8 cellular contexts compared by ENCODE assay signal in genomic region chr12:89245090-89245489, GRCh38.
DNase-seq lines count a peak whose midpoint lies in the region; ATAC-seq, FAIRE-seq and TF ChIP-seq lines count a peak whose summit lies in the region.

No MANE protein-coding gene starts in this region.

- H3K27ac ChIP-seq in parathyroid adenoma (no peak overlapping the region), hepatocyte (no peak overlapping the region)

- ATAC-seq in T-cell (replicated peaks in 1 of 4) (peak; percentile 94 to 97 (median 96)), HG02973 (IDR thresholded peaks at IDR 0.05; ENCODE audit: unreplicated experiment) (no peak)

- H3K4me2 ChIP-seq in parathyroid adenoma (ENCODE audit: low read length) (no peak overlapping the region), hepatocyte (no peak overlapping the region)

- peak overlapping the region; percentile 26 to 48 (median 44) for H3K4me3 Mint-ChIP-seq in T-cell

- no peak overlapping the region for H3K9ac ChIP-seq in parathyroid adenoma

- no peaks in the 10 kb centered on the region for H3K27me3 Mint-ChIP-seq in T-cell

- no peaks in the 10 kb centered on the region for H3K9me3 Mint-ChIP-seq in T-cell

- H3K4me1 ChIP-seq in parathyroid adenoma (peaks cover 24% of the 10 kb centered on the region), hepatocyte (ENCODE audit: insufficient read depth) (no peaks in the 10 kb centered on the region)

- H3K9me3 ChIP-seq in parathyroid adenoma (ENCODE audit: control insufficient read depth, low read length) (no peaks in the 10 kb centered on the region), hepatocyte (ENCODE audit: low read depth) (no peaks in the 10 kb centered on the region)

- TF ChIP-seq CTCF in choroid plexus epithelial cell (conservative IDR thresholded peaks at IDR 0.05; ENCODE audit: low read depth, low read length), result no peak
- TF ChIP-seq CTCF in parathyroid adenoma (IDR thresholded peaks at IDR 0.05), result no peak
- TF ChIP-seq CTCF in hepatocyte (IDR thresholded peaks at IDR 0.05; ENCODE audit: poor library complexity), result no peak

- H3K79me2 ChIP-seq in parathyroid adenoma (no peaks in the 10 kb centered on the region), hepatocyte (no peaks in the 10 kb centered on the region)

- no peak for FAIRE-seq in GM12891 (lab: Jason Lieb, UNC)

- no peaks in the 10 kb centered on the region for H3K9me2 ChIP-seq in hepatocyte (replicated peaks; ENCODE audit: insufficient read depth)

- DNase-seq in H7, result peak; percentile 6
- DNase-seq in T-cell, result peak in 32 of 34 experiments; percentile 11 to 72 (median 48)
- DNase-seq in choroid plexus epithelial cell (ENCODE audit: low read depth), result peak; percentile 60
- no peak for DNase-seq in GM12891 (ENCODE audit: insufficient read length, low spot score)
- DNase-seq in NCI-H1694 treated with DMSO at 0.1 percent for 48 hours (lab: John Stamatoyannopoulos, UW), result no peak
- DNase-seq in hepatocyte (ENCODE audit: low spot score), result no peak

- no peaks in the 10 kb centered on the region for H3K36me3 Mint-ChIP-seq in T-cell

- TF ChIP-seq POLR2A in GM12891 (IDR thresholded peaks at IDR 0.05; ENCODE audit: low read depth, low read length), result no peak

- H3K27me3 ChIP-seq in H7 (ENCODE audit: control insufficient read depth, insufficient read depth, low read length), result peaks cover 29% of the 10 kb centered on the region
- no peaks in the 10 kb centered on the region for H3K27me3 ChIP-seq in parathyroid adenoma (ENCODE audit: control insufficient read depth, insufficient read depth, low read length)
- no peaks in the 10 kb centered on the region for H3K27me3 ChIP-seq in hepatocyte

- POLR2A ChIA-PET in T-cell (lab: Charles Lee), result interaction anchor here (0.6 to 1.8 kb wide), 6 partner anchors 9 to 106 kb away, joined by 3 to 9 read pairs (median 4); no protein-coding TSS in a partner anchor

- WGBS in hepatocyte (ENCODE audit: low lambda C conversion rate, missing lambda C conversion rate), result 60% methylated on average over 5 of the region's 5 CpGs

- H3K4me3 ChIP-seq in H7 (ENCODE audit: insufficient read depth, low read depth, low read length), result no peak overlapping the region
- no peak overlapping the region for H3K4me3 ChIP-seq in choroid plexus epithelial cell (ENCODE audit: low read depth, low read length)
- H3K4me3 ChIP-seq in parathyroid adenoma (ENCODE audit: low read depth, low read length), result no peak overlapping the region
- H3K4me3 ChIP-seq in hepatocyte, result no peak overlapping the region

- H2AFZ ChIP-seq in parathyroid adenoma (peak overlapping the region; percentile 57), hepatocyte (no peak overlapping the region)

- no peaks in the 10 kb centered on the region for H3K36me3 ChIP-seq in H7 (replicated peaks; ENCODE audit: control insufficient read depth, insufficient read depth, low read length)
- no peaks in the 10 kb centered on the region for H3K36me3 ChIP-seq in parathyroid adenoma (ENCODE audit: control insufficient read depth, insufficient read depth, low read length)
- H3K36me3 ChIP-seq in hepatocyte (replicated peaks; ENCODE audit: insufficient read depth, low read depth), result no peaks in the 10 kb centered on the region

- peaks cover 31 to 42% (median 37%) of the 10 kb centered on the region in 3 donors for H3K4me1 Mint-ChIP-seq in T-cell

- H4K20me1 ChIP-seq in hepatocyte (ENCODE audit: insufficient read depth, poor library complexity, severe bottlenecking), result no peaks in the 10 kb centered on the region

- H3K27ac Mint-ChIP-seq in T-cell, result peak overlapping the region; percentile 7 to 35

- CTCF ChIA-PET in T-cell (lab: Charles Lee), result interaction anchor here (0.5 to 2.0 kb wide), 13 partner anchors 11 to 515 kb away, joined by 3 to 15 read pairs (median 3); partner anchors contain the start of gene DUSP6 (in 1 of the 2)

TF ChIP-seq in GM12891, 5 proteins besides CTCF, POLR2A, EP300 and RAD21:
- no peak for TF ChIP-seq SPI1 (IDR thresholded peaks at IDR 0.05; ENCODE audit: low read depth, low read length)
- TF ChIP-seq PAX5 (IDR thresholded peaks at IDR 0.05; ENCODE audit: insufficient read depth, low read length, severe bottlenecking), result no peak
- no peak for TF ChIP-seq POU2F2 (IDR thresholded peaks at IDR 0.05; ENCODE audit: low read depth, low read length)
- TF ChIP-seq POLR2AphosphoS5 (IDR thresholded peaks at IDR 0.05; ENCODE audit: low read depth, low read length), result no peak
- TF ChIP-seq TAF1 (IDR thresholded peaks at IDR 0.05; ENCODE audit: low read depth, low read length), result no peak

Comparison
In these comparisons a context has a peak if more than half of its experiments do, and no peak if none do; other contexts are left out.
1. DNase-seq: peak in H7 (single experiment), T-cell (32 of 34) and choroid plexus epithelial cell (single experiment); none in GM12891 (single experiment), NCI-H1694 treated with DMSO at 0.1 percent for 48 hours (single experiment) and hepatocyte (single experiment).